Comparison of ENCODE assay signal across 19 cellular contexts in genomic region chr1:49298304-49298703, GRCh38.
DNase-seq lines count a peak whose midpoint lies in the region; ATAC-seq, FAIRE-seq and TF ChIP-seq lines count a peak whose summit lies in the region.
"Had no signal": no experiment of that assay in that cellular context is flagged by ENCODE, and none has a peak within 500 bp of the region (broad histone marks: within the 10 kb centered on the region; RNA-seq: fewer than 3 reads in every experiment).

No MANE protein-coding gene starts in this region.

- H2BK15ac ChIP-seq in H9 (ENCODE audit: low read depth, low read length) = no peak overlapping the region

- H3K79me2 ChIP-seq in H9 (ENCODE audit: insufficient read depth, low read length) = no peaks in the 10 kb centered on the region

- H3K4me2 ChIP-seq in H9 (ENCODE audit: insufficient read depth, insufficient read length, low read length) = no peak overlapping the region

- intact Hi-C loops in pancreas (cut with DNase I) = no loop called here

- no peak overlapping the region for H2BK120ac ChIP-seq in H9 (ENCODE audit: low read depth, low read length, poor library complexity, severe bottlenecking)

- no peak overlapping the region for H3T11ph ChIP-seq in H9 (ENCODE audit: low read length)

- no peak overlapping the region for H2AFZ ChIP-seq in H9 (ENCODE audit: low read length)

- no peak overlapping the region for H4K8ac ChIP-seq in H9 (replicated peaks; ENCODE audit: insufficient read length, low read depth, low read length)

- no CpG with 5 or more reads among the region's 2 CpGs for WGBS in H9 (ENCODE audit: extremely low coverage, insufficient read length, low lambda C conversion rate)
- 26% methylated on average over 2 of the region's 2 CpGs for WGBS in pancreas, 2 donors

- no peak overlapping the region for H3K9ac ChIP-seq in H9 (ENCODE audit: extremely low read depth, insufficient read length, low read length)

- H3K9me3 ChIP-seq in H9 (ENCODE audit: control insufficient read depth, low read depth, low read length) (peaks cover 77% of the 10 kb centered on the region), pancreas (no peaks in the 10 kb centered on the region)
- H3K9me3 ChIP-seq: breast epithelium had no signal

- ATAC-seq in pancreas = peak in 3 of 4 donors; percentile 17 to 54 (median 50)
- ATAC-seq in HG03521 (IDR thresholded peaks at IDR 0.05; ENCODE audit: unreplicated experiment) = no peak
- ATAC-seq: stimulated activated memory B cell treated with anti-CD40 and anti-IgM and Interleukin-4, amounts not matched to agents 10 μg/mL and 1 μg/mL and 100 μg/mL, for 72 hours had no signal

- H3K14ac ChIP-seq in H9 (ENCODE audit: insufficient read depth, low read length) = no peak overlapping the region

- DNase-seq in AG10803 (ENCODE audit: low read depth) = peak; percentile 34
- DNase-seq in H9 = peak; percentile 34
- peak; percentile 8 for DNase-seq in astrocyte of the hippocampus (ENCODE audit: low read depth, low spot score)
- DNase-seq in pancreas = peak in 5 of 6 donors; percentile 17 to 53 (median 20)
- no peak for DNase-seq in stimulated activated naive CD4-positive, alpha-beta T cell treated with Interleukin-2 at 50 U/mL for 16 hours (lab: John Stamatoyannopoulos, UW)
- DNase-seq in iPS-NIHi11 (ENCODE audit: low spot score) = no peak
- no peak for DNase-seq in activated naive CD4-positive, alpha-beta T cell treated with Interleukin-2 at 50 U/mL for 16 hours
- DNase-seq: activated CD4-positive, alpha-beta T cell treated with anti-CD3 and anti-CD28 coated beads for 1 hour; activated naive CD4-positive, alpha-beta T cell; effector memory CD4-positive, alpha-beta T cell; HCEC 1CT; mesendoderm; MM.1S; T-helper 2 cell had no signal

- H3K79me1 ChIP-seq in H9 (ENCODE audit: insufficient read depth, low read depth, low read length, poor library complexity, severe bottlenecking) = no peaks in the 10 kb centered on the region

- no peak overlapping the region for H3K4ac ChIP-seq in H9 (ENCODE audit: low read depth, low read length)

- no peak overlapping the region for H2BK12ac ChIP-seq in H9 (ENCODE audit: insufficient read length, low read depth, low read length)

- H4K20me1 ChIP-seq in H9 (ENCODE audit: control insufficient read depth, insufficient read depth, insufficient read length) = no peaks in the 10 kb centered on the region

- no peaks in the 10 kb centered on the region for H3K27me3 ChIP-seq in H9 (ENCODE audit: insufficient read depth, low read length)
- H3K27me3 ChIP-seq in pancreas = no peaks in the 10 kb centered on the region
- H3K27me3 ChIP-seq: breast epithelium had no signal

- no peak overlapping the region for H3K56ac ChIP-seq in H9 (ENCODE audit: insufficient read length, low read depth, low read length)

- no peak overlapping the region for H3K23ac ChIP-seq in H9 (ENCODE audit: insufficient read length, low read depth, low read length)

- H3K36me3 ChIP-seq in pancreas = no peaks in the 10 kb centered on the region
- H3K36me3 ChIP-seq: breast epithelium had no signal

- H3K27ac Mint-ChIP-seq in H9 = no peak overlapping the region
- H3K27ac Mint-ChIP-seq: stimulated activated memory B cell treated with anti-CD40 and anti-IgM and Interleukin-4, amounts not matched to agents 10 μg/mL and 1 μg/mL and 100 μg/mL, for 72 hours had no signal

- H3K27ac ChIP-seq in H9 (ENCODE audit: insufficient read length, low read depth, low read length) (no peak overlapping the region), pancreas (no peak overlapping the region)
- H3K27ac ChIP-seq: skin epidermis had no signal

- H4K91ac ChIP-seq in H9 (ENCODE audit: insufficient read length, low read depth, low read length) = no peak overlapping the region

- peaks cover 7 to 37% (median 8%) of the 10 kb centered on the region in 3 experiments; a peak in 6 of 7 replicates for H3K36me3 Mint-ChIP-seq in H9 (ENCODE audit: insufficient read depth in 1 of 3, low read depth in 3 of 3)

- peaks cover 2% of the 10 kb centered on the region; the same call in 1 of the 2 replicates for H3K27me3 Mint-ChIP-seq in H9 (ENCODE audit: low read depth)
- H3K27me3 Mint-ChIP-seq: stimulated activated memory B cell treated with anti-CD40 and anti-IgM and Interleukin-4, amounts not matched to agents 10 μg/mL and 1 μg/mL and 100 μg/mL, for 72 hours had no signal

- no peak overlapping the region for H2AK5ac ChIP-seq in H9 (ENCODE audit: insufficient read length, low read length)

- H3K4me1 ChIP-seq in H9 (ENCODE audit: insufficient read depth, low read length) (no peaks in the 10 kb centered on the region), pancreas (no peaks in the 10 kb centered on the region)
- H3K4me1 ChIP-seq: breast epithelium had no signal

- H4K5ac ChIP-seq in H9 (ENCODE audit: insufficient read length, low read depth, low read length) = no peak overlapping the region

- no peaks in the 10 kb centered on the region for H3K23me2 ChIP-seq in H9 (ENCODE audit: insufficient read length, low read depth, low read length, poor library complexity, severe bottlenecking)

- no peak for FAIRE-seq in pancreas (lab: Jason Lieb, UNC)
- FAIRE-seq: D721Med had no signal

- H3K4me3 ChIP-seq in AG10803 (ENCODE audit: low read length) = no peak overlapping the region
- no peak overlapping the region for H3K4me3 ChIP-seq in pancreas
- H3K4me3 ChIP-seq: breast epithelium, skin epidermis had no signal

- peaks cover 89 to 92% of the 10 kb centered on the region in 2 experiments for H3K9me3 Mint-ChIP-seq in H9

- no peak overlapping the region for H2BK5ac ChIP-seq in H9 (ENCODE audit: insufficient read length, low read length)

- H3K4me3 Mint-ChIP-seq in H9 = no peak overlapping the region
- H3K4me3 Mint-ChIP-seq: stimulated activated memory B cell treated with anti-CD40 and anti-IgM and Interleukin-4, amounts not matched to agents 10 μg/mL and 1 μg/mL and 100 μg/mL, for 72 hours had no signal

- H3K18ac ChIP-seq in H9 (ENCODE audit: insufficient read length, low read depth, low read length) = no peak overlapping the region

- TF ChIP-seq CTCF in AG10803 (conservative IDR thresholded peaks at IDR 0.05; ENCODE audit: low read length) = no peak
- TF ChIP-seq CTCF in H9 (conservative IDR thresholded peaks at IDR 0.05) = no peak
- TF ChIP-seq CTCF in pancreas (IDR thresholded peaks at IDR 0.05) = no peak

- H3K4me1 Mint-ChIP-seq in H9 = no peaks in the 10 kb centered on the region
- H3K4me1 Mint-ChIP-seq: stimulated activated memory B cell treated with anti-CD40 and anti-IgM and Interleukin-4, amounts not matched to agents 10 μg/mL and 1 μg/mL and 100 μg/mL, for 72 hours had no signal

- no peak overlapping the region for H2BK20ac ChIP-seq in H9 (ENCODE audit: low read depth, low read length, poor library complexity, severe bottlenecking)

Comparison
In these comparisons a context has a peak if more than half of its experiments do, and no peak if none do; other contexts are left out.
1. DNase-seq: peak in AG10803 (single experiment), H9 (single experiment), astrocyte of the hippocampus (single experiment) and pancreas (5 of 6); none in stimulated activated naive CD4-positive, alpha-beta T cell treated with Interleukin-2 at 50 U/mL for 16 hours (single experiment), iPS-NIHi11 (single experiment) and activated naive CD4-positive, alpha-beta T cell treated with Interleukin-2 at 50 U/mL for 16 hours (single experiment).